Comparison of ENCODE assay signal across 22 cellular contexts in the genomic region with DNA sequence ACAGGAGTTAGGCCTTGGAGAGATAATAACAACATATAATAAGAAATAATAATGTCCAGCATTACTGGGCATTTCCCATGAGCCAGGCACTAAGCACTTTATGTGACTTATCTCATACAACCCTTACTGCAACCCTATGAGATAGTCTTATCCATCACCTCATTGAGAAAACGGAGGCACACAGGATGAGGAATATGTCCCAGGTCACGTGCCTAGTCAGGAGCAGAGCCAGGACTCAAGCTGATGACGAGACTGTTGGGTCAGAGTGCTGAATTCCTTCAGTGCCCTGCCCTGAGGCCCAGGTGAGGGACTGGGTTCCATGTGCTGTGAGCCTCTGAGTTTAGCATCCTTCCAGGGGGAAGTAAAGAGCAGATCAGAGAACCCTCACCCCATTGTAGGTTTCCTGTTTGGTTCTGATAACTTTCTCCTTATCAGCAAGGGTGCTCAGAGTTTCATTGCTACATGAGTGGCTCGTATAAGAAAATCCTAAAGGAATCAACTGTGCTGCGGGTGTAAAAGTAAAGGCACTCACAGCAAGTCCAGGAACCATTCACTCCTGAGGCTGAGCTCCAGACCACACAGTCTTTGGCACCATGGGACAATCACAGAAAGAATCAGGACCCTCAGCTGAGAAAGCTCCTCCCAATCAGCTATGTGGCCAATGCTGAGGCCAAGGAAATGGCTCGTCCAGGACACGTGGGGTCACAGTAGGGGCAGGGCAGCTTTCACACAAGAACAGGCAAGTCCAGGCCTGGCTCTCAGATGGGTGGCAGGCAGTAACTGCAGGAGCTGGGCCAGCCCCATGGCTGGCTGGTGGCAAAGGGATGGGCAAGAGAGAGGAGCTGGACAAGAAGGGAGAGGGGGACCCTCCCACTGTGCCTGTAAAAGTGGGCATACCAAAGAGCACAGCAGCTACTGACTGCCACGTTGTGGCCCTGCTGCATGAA. TPM values are rescaled to one million over a fixed set of nuclear protein-coding genes. Genes with fewer than 3 reads are reported as not detected.
DNase-seq lines count a peak whose midpoint lies in the region; ATAC-seq, FAIRE-seq and TF ChIP-seq lines count a peak whose summit lies in the region.
"Had no signal": no experiment of that assay in that cellular context is flagged by ENCODE, and none has a peak within 500 bp of the region (broad histone marks: within the 10 kb centered on the region; RNA-seq: fewer than 3 reads in every experiment).

No MANE protein-coding gene starts in this region.

- peak; percentile 31 to 61 (median 49) for ATAC-seq in T-cell (replicated peaks in 1 of 4)
- peak; percentile 21 for ATAC-seq in upper lobe of right lung

- H3K4me3 ChIP-seq in epithelial cell of esophagus (ENCODE audit: low read length) (no peak overlapping the region), upper lobe of right lung (no peak overlapping the region)
- H3K4me3 ChIP-seq: HAP-1, SJCRH30 had no signal

- H3K27ac Mint-ChIP-seq in activated CD4-positive, alpha-beta T cell treated with anti-CD3 and anti-CD28 coated beads, Interleukin-2, amount 10 ng/mL, durations not matched to agents 7 days and 5 days: peak overlapping the region; percentile 7
- no peak overlapping the region for H3K27ac Mint-ChIP-seq in activated CD4-positive, alpha-beta T cell treated with anti-CD3 and anti-CD28 coated beads, Interleukin-2, amount 10 ng/mL, durations not matched to agents 24 days and 14 days
- peak overlapping the region; percentile 39 to 42 for H3K27ac Mint-ChIP-seq in T-cell
- H3K27ac Mint-ChIP-seq: B cell had no signal

- intact Hi-C loops in activated CD4-positive, alpha-beta T cell treated with anti-CD3 and anti-CD28 coated beads, Interleukin-2, amount 10 ng/mL, durations not matched to agents 24 days and 14 days (cut with micrococcal nuclease): no loop called here
- intact Hi-C loops in upper lobe of right lung (cut with DNase I): no loop called here

- H3K9me3 Mint-ChIP-seq in activated CD4-positive, alpha-beta T cell treated with anti-CD3 and anti-CD28 coated beads, Interleukin-2, amount 10 ng/mL, durations not matched to agents 7 days and 5 days: no peaks in the 10 kb centered on the region
- H3K9me3 Mint-ChIP-seq in activated CD4-positive, alpha-beta T cell treated with anti-CD3 and anti-CD28 coated beads, Interleukin-2, amount 10 ng/mL, durations not matched to agents 24 days and 14 days: no peaks in the 10 kb centered on the region
- no peaks in the 10 kb centered on the region for H3K9me3 Mint-ChIP-seq in T-cell

- CTCF ChIA-PET in activated CD4-positive, alpha-beta T cell treated with anti-CD3 and anti-CD28 coated beads, Interleukin-2, amount 10 ng/mL, durations not matched to agents 7 days and 5 days (lab: Charles Lee): interaction anchor here (1.4 kb wide), 1 partner anchor 9 kb away, joined by 6 read pairs; no protein-coding TSS in a partner anchor
- CTCF ChIA-PET in T-cell (lab: Charles Lee): no interaction called here

- FAIRE-seq in H54 (lab: Jason Lieb, UNC): no peak
- FAIRE-seq: GM12892 had no signal

- peaks cover 7% of the 10 kb centered on the region for H3K4me1 Mint-ChIP-seq in activated CD4-positive, alpha-beta T cell treated with anti-CD3 and anti-CD28 coated beads, Interleukin-2, amount 10 ng/mL, durations not matched to agents 7 days and 5 days
- H3K4me1 Mint-ChIP-seq in activated CD4-positive, alpha-beta T cell treated with anti-CD3 and anti-CD28 coated beads, Interleukin-2, amount 10 ng/mL, durations not matched to agents 24 days and 14 days: peaks cover 4% of the 10 kb centered on the region
- H3K4me1 Mint-ChIP-seq in T-cell: peaks cover 18 to 49% (median 20%) of the 10 kb centered on the region in 3 donors
- H3K4me1 Mint-ChIP-seq: B cell had no signal

- H3K27ac ChIP-seq in upper lobe of right lung: no peak overlapping the region
- H3K27ac ChIP-seq: 22Rv1, HL-60, SJCRH30 had no signal

- no peaks in the 10 kb centered on the region for H3K4me1 ChIP-seq in upper lobe of right lung
- H3K4me1 ChIP-seq: HAP-1, SJCRH30 had no signal

- no peaks in the 10 kb centered on the region for H3K36me3 ChIP-seq in upper lobe of right lung
- H3K36me3 ChIP-seq: HAP-1, SJCRH30 had no signal

- POLR2A ChIA-PET in activated CD4-positive, alpha-beta T cell treated with anti-CD3 and anti-CD28 coated beads, Interleukin-2, amount 10 ng/mL, durations not matched to agents 7 days and 5 days (lab: Charles Lee): no interaction called here
- POLR2A ChIA-PET in T-cell (lab: Charles Lee): interaction anchor here in 1 of 2 donors (1.0 kb wide), 1 partner anchor 243 kb away, joined by 3 read pairs; no protein-coding TSS in a partner anchor

- H3K36me3 Mint-ChIP-seq in activated CD4-positive, alpha-beta T cell treated with anti-CD3 and anti-CD28 coated beads, Interleukin-2, amount 10 ng/mL, durations not matched to agents 7 days and 5 days (ENCODE audit: low read depth): no peaks in the 10 kb centered on the region
- no peaks in the 10 kb centered on the region for H3K36me3 Mint-ChIP-seq in activated CD4-positive, alpha-beta T cell treated with anti-CD3 and anti-CD28 coated beads, Interleukin-2, amount 10 ng/mL, durations not matched to agents 24 days and 14 days (ENCODE audit: low read depth)
- no peaks in the 10 kb centered on the region for H3K36me3 Mint-ChIP-seq in T-cell
- H3K36me3 Mint-ChIP-seq: CD4-positive, alpha-beta memory T cell had no signal

- no peaks in the 10 kb centered on the region for H3K27me3 Mint-ChIP-seq in activated CD4-positive, alpha-beta T cell treated with anti-CD3 and anti-CD28 coated beads, Interleukin-2, amount 10 ng/mL, durations not matched to agents 7 days and 5 days
- no peaks in the 10 kb centered on the region for H3K27me3 Mint-ChIP-seq in activated CD4-positive, alpha-beta T cell treated with anti-CD3 and anti-CD28 coated beads, Interleukin-2, amount 10 ng/mL, durations not matched to agents 24 days and 14 days
- H3K27me3 Mint-ChIP-seq in T-cell: no peaks in the 10 kb centered on the region

- no peak overlapping the region for H3K4me3 Mint-ChIP-seq in activated CD4-positive, alpha-beta T cell treated with anti-CD3 and anti-CD28 coated beads, Interleukin-2, amount 10 ng/mL, durations not matched to agents 7 days and 5 days
- H3K4me3 Mint-ChIP-seq in activated CD4-positive, alpha-beta T cell treated with anti-CD3 and anti-CD28 coated beads, Interleukin-2, amount 10 ng/mL, durations not matched to agents 24 days and 14 days: no peak overlapping the region
- H3K4me3 Mint-ChIP-seq in T-cell: peak overlapping the region in 1 of 3 donors; percentile 37
- H3K4me3 Mint-ChIP-seq: B cell had no signal

- TF ChIP-seq CTCF in epithelial cell of esophagus (IDR thresholded peaks at IDR 0.05; ENCODE audit: insufficient read depth, low read depth, low read length, missing control alignments) (no peak), upper lobe of right lung (IDR thresholded peaks at IDR 0.05) (no peak)

- TF ChIP-seq POLR2A in H54 (IDR thresholded peaks at IDR 0.05; ENCODE audit: low read depth, low read length): no peak

- H3K9me3 ChIP-seq in upper lobe of right lung: no peaks in the 10 kb centered on the region
- H3K9me3 ChIP-seq: HAP-1, SJCRH30 had no signal

- H3K27me3 ChIP-seq in upper lobe of right lung: no peaks in the 10 kb centered on the region
- H3K27me3 ChIP-seq: SJCRH30 had no signal

- no peak for DNase-seq in activated CD4-positive, alpha-beta T cell treated with anti-CD3 and anti-CD28 coated beads, Interleukin-2, amount 10 ng/mL, durations not matched to agents 7 days and 5 days
- no peak for DNase-seq in activated CD4-positive, alpha-beta T cell treated with anti-CD3 and anti-CD28 coated beads, Interleukin-2, amount 10 ng/mL, durations not matched to agents 24 days and 14 days
- DNase-seq in T-cell: no peak
- peak; percentile 55 for DNase-seq in epithelial cell of esophagus (ENCODE audit: low read depth)
- DNase-seq in upper lobe of right lung: no peak
- DNase-seq in H54 (ENCODE audit: insufficient read length, low spot score): no peak
- no peak for DNase-seq in anterior cingulate cortex (lab: John Stamatoyannopoulos, UW)
- no peak for DNase-seq in NCI-H446 (lab: John Stamatoyannopoulos, UW)
- DNase-seq: CD4-positive, alpha-beta memory T cell; NCI-H1417 treated with DMSO at 0.1 percent for 48 hours; NCI-H2029; NCI-H2171; NCI-H446 treated with DMSO at 0.1 percent for 48 hours; NK-92 treated with Interleukin-12 subunit alpha and Interleukin-12 subunit beta, amount 100 ng/mL, for 24 hours had no signal

RNA-seq across cellular contexts. Expression of a gene that starts 11.9 kb away (rescaled TPM):
- total RNA-seq in activated CD4-positive, alpha-beta T cell treated with anti-CD3 and anti-CD28 coated beads, Interleukin-2, amount 10 ng/mL, durations not matched to agents 7 days and 5 days: under 1 TPM; 0.87 TPM
- total RNA-seq in activated CD4-positive, alpha-beta T cell treated with anti-CD3 and anti-CD28 coated beads, Interleukin-2, amount 10 ng/mL, durations not matched to agents 24 days and 14 days: 0.56 and 0.62 TPM in 2 replicates
- total RNA-seq in T-cell: 10 to 100 TPM in 1 of 5 donors, 1 to 10 TPM in 4; 5.2 to 15.6 (median 7.4) TPM
- 0.20 TPM for total RNA-seq in upper lobe of right lung
- total RNA-seq: B cell, Daoy, OCI-LY7, SJCRH30 had no signal
